Comparison of ENCODE assay signal across 17 cellular contexts in genomic region chr1:244887281-244887680, GRCh38. TPM values are rescaled to one million over a fixed set of nuclear protein-coding genes. Genes with fewer than 3 reads are reported as not detected.
A peak's percentile ranks its signal among the peaks of the same experiment; 100 is the strongest.
DNase-seq lines count a peak whose midpoint lies in the region; ATAC-seq, FAIRE-seq and TF ChIP-seq lines count a peak whose summit lies in the region.
"Had no signal": no experiment of that assay in that cellular context is flagged by ENCODE, and none has a peak within 500 bp of the region (broad histone marks: within the 10 kb centered on the region; RNA-seq: fewer than 3 reads in every experiment).

No MANE protein-coding gene starts in this region.

- H2AK5ac ChIP-seq in trophoblast cell (ENCODE audit: low read length): no peak overlapping the region

- H3K27ac ChIP-seq in GM23338 (ENCODE audit: low read depth) (no peak overlapping the region), trophoblast cell (ENCODE audit: low read depth, low read length) (peak overlapping the region; percentile 65), SJCRH30 (no peak overlapping the region)
- H3K27ac ChIP-seq: GM23248 had no signal

- no peak overlapping the region for H2BK5ac ChIP-seq in trophoblast cell (ENCODE audit: low read depth, low read length, poor library complexity)

- H2BK120ac ChIP-seq in trophoblast cell (ENCODE audit: insufficient read depth, low read length, poor library complexity): no peak overlapping the region

- intact Hi-C loops in Caco-2 (cut with micrococcal nuclease; ENCODE audit: unreplicated experiment): no loop called here
- intact Hi-C loops in activated T-helper 2 cell treated with anti-CD3 and anti-CD28 coated beads, Interferon-gamma antibody, Interleukin-2, Interleukin-4, amounts not matched to agents 10 μg/mL and 5 μg/mL and 100 μg/mL, durations not matched to agents 14 hours and 24 hours and 36 hours (cut with micrococcal nuclease): no loop called here

- H4K12ac ChIP-seq in trophoblast cell (ENCODE audit: low read depth, low read length): no peak overlapping the region

- H3K36me3 Mint-ChIP-seq in Caco-2 (ENCODE audit: insufficient read depth, unreplicated experiment): no peaks in the 10 kb centered on the region
- H3K36me3 Mint-ChIP-seq in GM23338 (ENCODE audit: low read depth): no peaks in the 10 kb centered on the region
- peaks cover 4% of the 10 kb centered on the region for H3K36me3 Mint-ChIP-seq in T-helper 17 cell (ENCODE audit: low read depth)
- no peaks in the 10 kb centered on the region for H3K36me3 Mint-ChIP-seq in activated T-helper 2 cell treated with anti-CD3 and anti-CD28 coated beads, Interferon-gamma antibody, Interleukin-2, Interleukin-4, amounts not matched to agents 10 μg/mL and 5 μg/mL and 100 μg/mL, durations not matched to agents 14 hours and 24 hours and 36 hours (ENCODE audit: low read depth)

- H3K27me3 Mint-ChIP-seq in Caco-2 (ENCODE audit: insufficient read depth, unreplicated experiment) (no peaks in the 10 kb centered on the region), GM23338 (ENCODE audit: insufficient read depth, low read depth, poor library complexity) (peaks cover 6% of the 10 kb centered on the region), T-helper 17 cell (no peaks in the 10 kb centered on the region)
- H3K27me3 Mint-ChIP-seq in activated T-helper 2 cell treated with anti-CD3 and anti-CD28 coated beads, Interferon-gamma antibody, Interleukin-2, Interleukin-4, amounts not matched to agents 10 μg/mL and 5 μg/mL and 100 μg/mL, durations not matched to agents 14 hours and 24 hours and 36 hours (ENCODE audit: low read depth): peaks cover 4% of the 10 kb centered on the region
- H3K27me3 Mint-ChIP-seq: CD4-positive, alpha-beta T cell had no signal

- peaks cover 22% of the 10 kb centered on the region for H3K4me1 Mint-ChIP-seq in Caco-2 (ENCODE audit: low read depth, unreplicated experiment)
- no peaks in the 10 kb centered on the region for H3K4me1 Mint-ChIP-seq in GM23338
- H3K4me1 Mint-ChIP-seq in T-helper 17 cell: peaks cover 4% of the 10 kb centered on the region
- H3K4me1 Mint-ChIP-seq in activated T-helper 2 cell treated with anti-CD3 and anti-CD28 coated beads, Interferon-gamma antibody, Interleukin-2, Interleukin-4, amounts not matched to agents 10 μg/mL and 5 μg/mL and 100 μg/mL, durations not matched to agents 14 hours and 24 hours and 36 hours (ENCODE audit: low read depth): no peaks in the 10 kb centered on the region

- no peak overlapping the region for H3K18ac ChIP-seq in trophoblast cell (ENCODE audit: low read length)

- DNase-seq in Caco-2: peak; percentile 52 to 65
- no peak for DNase-seq in GM23338 (ENCODE audit: low spot score)
- DNase-seq in bronchial epithelial cell (ENCODE audit: low read depth): peak; percentile 10
- DNase-seq in trophoblast cell: peak; percentile 98 to 99
- no peak for DNase-seq in T-helper 17 cell
- DNase-seq in activated T-helper 2 cell treated with anti-CD3 and anti-CD28 coated beads, Interferon-gamma antibody, Interleukin-2, Interleukin-4, amounts not matched to agents 10 μg/mL and 5 μg/mL and 100 μg/mL, durations not matched to agents 14 hours and 24 hours and 36 hours (ENCODE audit: low spot score): no peak
- no peak for DNase-seq in SJCRH30
- no peak for DNase-seq in GM19239 (ENCODE audit: insufficient read length, low spot score)
- DNase-seq: ACHN; BE2C; C1 segment of cervical spinal cord; CD4-positive, alpha-beta T cell; DMS79 treated with DMSO at 0.1 percent for 48 hours; GM23248; HCEC 1CT had no signal

- POLR2A ChIA-PET in Caco-2 (lab: Charles Lee): interaction anchor here (0.6 kb wide), 1 partner anchor 91 kb away, joined by 8 read pairs; no protein-coding TSS in a partner anchor

- H3K4ac ChIP-seq in trophoblast cell (ENCODE audit: low read depth, low read length): no peak overlapping the region

- CTCF ChIA-PET in Caco-2 (lab: Charles Lee): interaction anchor here (0.6 kb wide), 1 partner anchor 152 kb away, joined by 6 read pairs; no protein-coding TSS in a partner anchor

- no peaks in the 10 kb centered on the region for H3K79me1 ChIP-seq in trophoblast cell (ENCODE audit: low read length)

- H3K9me3 Mint-ChIP-seq in Caco-2 (ENCODE audit: unreplicated experiment): peaks cover 9% of the 10 kb centered on the region
- H3K9me3 Mint-ChIP-seq in GM23338: peaks cover 4% of the 10 kb centered on the region
- no peaks in the 10 kb centered on the region for H3K9me3 Mint-ChIP-seq in activated T-helper 2 cell treated with anti-CD3 and anti-CD28 coated beads, Interferon-gamma antibody, Interleukin-2, Interleukin-4, amounts not matched to agents 10 μg/mL and 5 μg/mL and 100 μg/mL, durations not matched to agents 14 hours and 24 hours and 36 hours
- H3K9me3 Mint-ChIP-seq: CD4-positive, alpha-beta T cell had no signal

- H3K14ac ChIP-seq in trophoblast cell (ENCODE audit: low read length): no peak overlapping the region

- H3K4me1 ChIP-seq in Caco-2 (peaks cover 13% of the 10 kb centered on the region), GM23338 (ENCODE audit: insufficient read depth) (no peaks in the 10 kb centered on the region), trophoblast cell (ENCODE audit: control insufficient read depth in 1 of 2, insufficient read depth in 2 of 2, low read length in 2 of 2) (no peaks in the 10 kb centered on the region), SJCRH30 (no peaks in the 10 kb centered on the region)
- H3K4me1 ChIP-seq: BE2C had no signal

- H3K27me3 ChIP-seq in Caco-2 (replicated peaks; ENCODE audit: control insufficient read depth, insufficient read depth, low read length) (no peaks in the 10 kb centered on the region), GM23338 (ENCODE audit: insufficient read depth) (no peaks in the 10 kb centered on the region), bronchial epithelial cell (ENCODE audit: control insufficient read depth, insufficient read depth, low read length) (no peaks in the 10 kb centered on the region), trophoblast cell (ENCODE audit: insufficient read depth, low read length) (no peaks in the 10 kb centered on the region), SJCRH30 (no peaks in the 10 kb centered on the region)
- H3K27me3 ChIP-seq: BE2C had no signal

- H3K9me2 ChIP-seq in GM23338 (ENCODE audit: insufficient read depth): no peaks in the 10 kb centered on the region

- H3K23ac ChIP-seq in trophoblast cell (ENCODE audit: low read length): no peak overlapping the region

- H3K27ac Mint-ChIP-seq in Caco-2 (ENCODE audit: unreplicated experiment): peak overlapping the region; percentile 90
- H3K27ac Mint-ChIP-seq in GM23338: no peak overlapping the region
- no peak overlapping the region for H3K27ac Mint-ChIP-seq in T-helper 17 cell
- no peak overlapping the region for H3K27ac Mint-ChIP-seq in activated T-helper 2 cell treated with anti-CD3 and anti-CD28 coated beads, Interferon-gamma antibody, Interleukin-2, Interleukin-4, amounts not matched to agents 10 μg/mL and 5 μg/mL and 100 μg/mL, durations not matched to agents 14 hours and 24 hours and 36 hours
- H3K27ac Mint-ChIP-seq: CD4-positive, alpha-beta T cell had no signal

- BruUV-seq in Caco-2 (replicated peaks; lab: Mats Ljungman, UMichigan): no TSS peak

- no peaks in the 10 kb centered on the region for H3F3A ChIP-seq in GM23338 (replicated peaks; ENCODE audit: low read depth)

- H2AFZ ChIP-seq in GM23338 (0 out of 2 replicates have a peak overlapping the region, but pooled peaks have one; percentile 69), trophoblast cell (ENCODE audit: insufficient read depth, low read length, poor library complexity) (no peak overlapping the region)
- H2AFZ ChIP-seq: GM23248 had no signal

- no peak overlapping the region for H3K9ac ChIP-seq in trophoblast cell (ENCODE audit: low read length)
- H3K9ac ChIP-seq: GM23248 had no signal

- H3K79me2 ChIP-seq in GM23338 (replicated peaks; ENCODE audit: insufficient read depth) (no peaks in the 10 kb centered on the region), trophoblast cell (ENCODE audit: control insufficient read depth, insufficient read depth, low read length, poor library complexity) (no peaks in the 10 kb centered on the region)

- no CpG with 5 or more reads among the region's 4 CpGs for WGBS in trophoblast cell (ENCODE audit: extremely low coverage, insufficient coverage, insufficient read length)

- H3K4me3 Mint-ChIP-seq in Caco-2 (ENCODE audit: unreplicated experiment) (peak overlapping the region; percentile 51), GM23338 (no peak overlapping the region), T-helper 17 cell (no peak overlapping the region)
- H3K4me3 Mint-ChIP-seq in activated T-helper 2 cell treated with anti-CD3 and anti-CD28 coated beads, Interferon-gamma antibody, Interleukin-2, Interleukin-4, amounts not matched to agents 10 μg/mL and 5 μg/mL and 100 μg/mL, durations not matched to agents 14 hours and 24 hours and 36 hours (ENCODE audit: low read depth): no peak overlapping the region
- H3K4me3 Mint-ChIP-seq: CD4-positive, alpha-beta T cell had no signal

- no peak overlapping the region for H2BK12ac ChIP-seq in trophoblast cell (ENCODE audit: low read length)

- no peak for ATAC-seq in GM23338
- ATAC-seq in T-helper 17 cell: no peak
- ATAC-seq: GM12878 had no signal

- H3K4me3 ChIP-seq in Caco-2 (ENCODE audit: low read depth, low read length) (no peak overlapping the region), GM23338 (no peak overlapping the region), bronchial epithelial cell (ENCODE audit: low read depth, low read length) (no peak overlapping the region), trophoblast cell (ENCODE audit: low read depth, low read length) (no peak overlapping the region), SJCRH30 (no peak overlapping the region)
- H3K4me3 ChIP-seq: GM12878, GM23248 had no signal

- H3K36me3 ChIP-seq in Caco-2 (ENCODE audit: control insufficient read depth, insufficient read depth, low read length): no peaks in the 10 kb centered on the region
- H3K36me3 ChIP-seq in GM23338 (ENCODE audit: insufficient read depth): no peaks in the 10 kb centered on the region
- H3K36me3 ChIP-seq in bronchial epithelial cell (ENCODE audit: control insufficient read depth, insufficient read depth, low read length): no peaks in the 10 kb centered on the region
- H3K36me3 ChIP-seq in trophoblast cell (ENCODE audit: control insufficient read depth in 1 of 2, insufficient read depth in 2 of 2, low read length in 2 of 2): no peaks in the 10 kb centered on the region
- no peaks in the 10 kb centered on the region for H3K36me3 ChIP-seq in SJCRH30
- H3K36me3 ChIP-seq: BE2C had no signal

- no peaks in the 10 kb centered on the region for H4K20me1 ChIP-seq in GM23338 (replicated peaks; ENCODE audit: insufficient read depth)

- TF ChIP-seq CTCF in Caco-2 (IDR thresholded peaks at IDR 0.05; ENCODE audit: insufficient read depth in 1 of 2, low read depth in 1 of 2, low read length in 1 of 2, severe bottlenecking in 1 of 2, unreplicated experiment in 1 of 2) (no peak), GM23338 (conservative IDR thresholded peaks at IDR 0.05; ENCODE audit: low read depth in 2 of 2) (no peak), bronchial epithelial cell (IDR thresholded peaks at IDR 0.05; ENCODE audit: insufficient read depth, low read length, severe bottlenecking) (no peak)

- H3K4me2 ChIP-seq in GM23338 (no peak overlapping the region), trophoblast cell (ENCODE audit: low read length) (no peak overlapping the region)

- H4K8ac ChIP-seq in trophoblast cell (ENCODE audit: low read depth, low read length): no peak overlapping the region

- H4K91ac ChIP-seq in trophoblast cell (ENCODE audit: low read depth, low read length): no peak overlapping the region

- H3K9me3 ChIP-seq in Caco-2: 0 out of 2 replicates have a peak, but pooled peaks cover 3% of the 10 kb centered on the region
- no peaks in the 10 kb centered on the region for H3K9me3 ChIP-seq in trophoblast cell (ENCODE audit: insufficient read depth, low read depth, low read length)
- no peaks in the 10 kb centered on the region for H3K9me3 ChIP-seq in T-helper 17 cell (ENCODE audit: control insufficient read depth, low read length, poor library complexity, severe bottlenecking)
- H3K9me3 ChIP-seq in SJCRH30 (replicated peaks): no peaks in the 10 kb centered on the region
- H3K9me3 ChIP-seq: BE2C had no signal

- no peak for FAIRE-seq in bronchial epithelial cell (lab: Jason Lieb, UNC)
- FAIRE-seq in GM19239 (lab: Jason Lieb, UNC): no peak
- FAIRE-seq: GM12878, H54 had no signal

RNA-seq across cellular contexts. Expression of gene HNRNPU, which starts 22.9 kb away (rescaled TPM):
- total RNA-seq in Caco-2 (2022) (478 and 482 TPM in 2 replicates), bronchial epithelial cell (259 and 495 TPM in 2 replicates), T-helper 17 cell (100 to 1,000 TPM; 440 to 563 TPM)
- 630 and 687 TPM in 2 replicates for total RNA-seq in GM23338 (2014; rRNA removed; shearing (Covaris generic))
- 406 and 422 TPM in 2 replicates for polyA plus RNA-seq in GM23338 (2016; fragmentation: Nextera tagmentation; extraction: Ambion mirVana)
- polyA plus RNA-seq in trophoblast cell (2013): 342 and 352 TPM in 2 replicates
- 569 and 589 TPM in 2 replicates for total RNA-seq in activated T-helper 2 cell treated with anti-CD3 and anti-CD28 coated beads, Interferon-gamma antibody, Interleukin-2, Interleukin-4, amounts not matched to agents 10 μg/mL and 5 μg/mL and 100 μg/mL, durations not matched to agents 14 hours and 24 hours and 36 hours
- total RNA-seq in SJCRH30 (2014; rRNA removed; shearing (Covaris generic)): 595 and 602 TPM in 2 replicates

RNA-seq across cellular contexts. Expression of gene COX20, which starts 51.8 kb away (rescaled TPM):
- 68.0 and 79.3 TPM in 2 replicates for total RNA-seq in Caco-2 (2022)
- 19.3 and 20.0 TPM in 2 replicates for total RNA-seq in GM23338 (2014; rRNA removed; shearing (Covaris generic))
- polyA plus RNA-seq in GM23338 (2016; fragmentation: Nextera tagmentation; extraction: Ambion mirVana): 175 and 187 TPM in 2 replicates
- total RNA-seq in bronchial epithelial cell: 9.0 and 11.1 TPM in 2 replicates
- 97.6 and 104 TPM in 2 replicates for polyA plus RNA-seq in trophoblast cell (2013)
- total RNA-seq in T-helper 17 cell: 10 to 100 TPM; 24.4 to 24.8 TPM
- total RNA-seq in activated T-helper 2 cell treated with anti-CD3 and anti-CD28 coated beads, Interferon-gamma antibody, Interleukin-2, Interleukin-4, amounts not matched to agents 10 μg/mL and 5 μg/mL and 100 μg/mL, durations not matched to agents 14 hours and 24 hours and 36 hours: 27.1 and 33.2 TPM in 2 replicates
- total RNA-seq in SJCRH30 (2014; rRNA removed; shearing (Covaris generic)): 23.9 and 33.5 TPM in 2 replicates

Comparison
In these comparisons a context has a peak if more than half of its experiments do, and no peak if none do; other contexts are left out.
1. DNase-seq: peak in Caco-2 (2 of 2), bronchial epithelial cell (single experiment) and trophoblast cell (2 of 2); none in GM23338 (single experiment), T-helper 17 cell (0 of 3), activated T-helper 2 cell treated with anti-CD3 and anti-CD28 coated beads, Interferon-gamma antibody, Interleukin-2, Interleukin-4, amounts not matched to agents 10 μg/mL and 5 μg/mL and 100 μg/mL, durations not matched to agents 14 hours and 24 hours and 36 hours (single experiment), SJCRH30 (0 of 2) and GM19239 (single experiment).